In genomic region chr12:114662512-114663177, GRCh38 we compare ENCODE assay signal across 8 cellular contexts. TPM values are rescaled to one million over a fixed set of nuclear protein-coding genes. Genes with fewer than 3 reads are reported as not detected.
A peak's percentile ranks its signal among the peaks of the same experiment; 100 is the strongest.
DNase-seq lines count a peak whose midpoint lies in the region; FAIRE-seq lines count a peak whose summit lies in the region.

No MANE protein-coding gene starts in this region.

- no peak overlapping the region for H3K4me3 ChIP-seq in CD8-positive, alpha-beta memory T cell (ENCODE audit: low read length)
- H3K4me3 ChIP-seq in trophoblast cell (ENCODE audit: low read depth, low read length): no peak overlapping the region

- peak; percentile 9 to 62 (median 34) for DNase-seq in CD8-positive, alpha-beta memory T cell
- DNase-seq in HT-29 (ENCODE audit: low spot score) (peak; percentile 85), RKO (ENCODE audit: low spot score) (peak; percentile 94), frontal cortex (ENCODE audit: low spot score in 2 of 2) (peak; percentile 50 to 76), trophoblast cell (peak; percentile 48 to 90), ureter (ENCODE audit: low spot score) (peak; percentile 90), HuH-7 (ENCODE audit: low spot score) (no peak)
- peak; percentile 31 for DNase-seq in activated T-helper 9 cell treated with anti-CD3 and anti-CD28 coated beads, Interleukin-2, amount 50 U/mL, for 16 hours (ENCODE audit: low read depth)

- H2BK12ac ChIP-seq in trophoblast cell (ENCODE audit: low read length): peak overlapping the region; percentile 98

- H4K12ac ChIP-seq in trophoblast cell (ENCODE audit: low read depth, low read length): no peak overlapping the region

- H3K27ac Mint-ChIP-seq in CD8-positive, alpha-beta memory T cell: peak overlapping the region in 1 of 8 donors; percentile 29

- no peaks in the 10 kb centered on the region for H3K4me1 ChIP-seq in CD8-positive, alpha-beta memory T cell (ENCODE audit: insufficient read depth, low read length)
- peaks cover 17 to 34% of the 10 kb centered on the region in 2 experiments for H3K4me1 ChIP-seq in trophoblast cell (ENCODE audit: control insufficient read depth in 1 of 2, insufficient read depth in 2 of 2, low read length in 2 of 2)

- H3K27me3 Mint-ChIP-seq in CD8-positive, alpha-beta memory T cell: peaks cover 30 to 54% of the 10 kb centered on the region in 2 donors

- H3K79me2 ChIP-seq in trophoblast cell (ENCODE audit: control insufficient read depth, insufficient read depth, low read length, poor library complexity): peaks cover 12% of the 10 kb centered on the region

- H2BK120ac ChIP-seq in trophoblast cell (ENCODE audit: insufficient read depth, low read length, poor library complexity): peak overlapping the region; percentile 80

- H3K14ac ChIP-seq in trophoblast cell (ENCODE audit: low read length): peak overlapping the region; percentile 39

- H3K36me3 Mint-ChIP-seq in CD8-positive, alpha-beta memory T cell: no peaks in the 10 kb centered on the region

- peaks cover 38% of the 10 kb centered on the region for H3K79me1 ChIP-seq in trophoblast cell (ENCODE audit: low read length)

- peak overlapping the region; percentile 77 for H4K91ac ChIP-seq in trophoblast cell (ENCODE audit: low read depth, low read length)

- no peak overlapping the region for H3K4me2 ChIP-seq in trophoblast cell (ENCODE audit: low read length)

- H3K27me3 ChIP-seq in CD8-positive, alpha-beta memory T cell (ENCODE audit: insufficient read depth, low read length, poor library complexity, severe bottlenecking): peaks cover 13% of the 10 kb centered on the region
- H3K27me3 ChIP-seq in trophoblast cell (ENCODE audit: insufficient read depth, low read length): no peaks in the 10 kb centered on the region

- no peak for FAIRE-seq in frontal cortex (lab: Jason Lieb, UNC)

- no peaks in the 10 kb centered on the region for H3K36me3 ChIP-seq in CD8-positive, alpha-beta memory T cell (ENCODE audit: insufficient read depth, low read length)
- no peaks in the 10 kb centered on the region for H3K36me3 ChIP-seq in trophoblast cell (ENCODE audit: control insufficient read depth in 1 of 2, insufficient read depth in 2 of 2, low read length in 2 of 2)

- H3K4ac ChIP-seq in trophoblast cell (ENCODE audit: low read depth, low read length): peak overlapping the region; percentile 76

- H3K27ac ChIP-seq in CD8-positive, alpha-beta memory T cell (ENCODE audit: low read depth, low read length): no peak overlapping the region
- H3K27ac ChIP-seq in trophoblast cell (ENCODE audit: low read depth, low read length): no peak overlapping the region

- H3K9me3 ChIP-seq in CD8-positive, alpha-beta memory T cell (ENCODE audit: low read length): no peaks in the 10 kb centered on the region
- no peaks in the 10 kb centered on the region for H3K9me3 ChIP-seq in trophoblast cell (ENCODE audit: insufficient read depth, low read depth, low read length)

- H3K9me3 Mint-ChIP-seq in CD8-positive, alpha-beta memory T cell: no peaks in the 10 kb centered on the region

- H3K4me1 Mint-ChIP-seq in CD8-positive, alpha-beta memory T cell: peaks cover 0 to under 1% (median 0%) of the 10 kb centered on the region in 3 donors

- no CpG with 5 or more reads among the region's 3 CpGs for WGBS in trophoblast cell (ENCODE audit: extremely low coverage, insufficient coverage, insufficient read length)

- no peak overlapping the region for H3K9ac ChIP-seq in trophoblast cell (ENCODE audit: low read length)

- POLR2A ChIA-PET in CD8-positive, alpha-beta memory T cell (lab: Charles Lee): no interaction called here

- peak overlapping the region; percentile 67 for H2AK5ac ChIP-seq in trophoblast cell (ENCODE audit: low read length)

- CTCF ChIA-PET in CD8-positive, alpha-beta memory T cell (lab: Charles Lee): interaction anchor here (1.3 to 2.2 kb wide), 3 partner anchors 1252 to 1263 kb away, joined by 4 to 8 read pairs (median 7); no protein-coding TSS in a partner anchor

- peak overlapping the region; percentile 17 for H4K8ac ChIP-seq in trophoblast cell (ENCODE audit: low read depth, low read length)

- H3K23ac ChIP-seq in trophoblast cell (ENCODE audit: low read length): no peak overlapping the region

- no peak overlapping the region for H3K4me3 Mint-ChIP-seq in CD8-positive, alpha-beta memory T cell

- H2AFZ ChIP-seq in trophoblast cell (ENCODE audit: insufficient read depth, low read length, poor library complexity): no peak overlapping the region

- H2BK5ac ChIP-seq in trophoblast cell (ENCODE audit: low read depth, low read length, poor library complexity): peak overlapping the region; percentile 31

- H3K18ac ChIP-seq in trophoblast cell (ENCODE audit: low read length): peak overlapping the region; percentile 21

RNA-seq across cellular contexts. Expression of gene TBX3, which starts 21.3 kb away (rescaled TPM):
- not detected for total RNA-seq in CD8-positive, alpha-beta memory T cell
- polyA plus RNA-seq in CD8-positive, alpha-beta memory T cell: not detected
- 15.6 and 16.2 TPM in 2 replicates for total RNA-seq in HT-29 (2014; rRNA removed; shearing (Covaris generic))
- total RNA-seq in frontal cortex (1.6 TPM), ureter (251 TPM)
- 292 and 302 TPM in 2 replicates for polyA plus RNA-seq in trophoblast cell (2013)

Comparison
In these comparisons a context has a peak if more than half of its experiments do, and no peak if none do; other contexts are left out.
1. RNA of gene TBX3, which starts 21.3 kb away (total RNA-seq): 251 TPM in ureter (single experiment); 15.6 to 16.2 TPM in HT-29, 1.6 TPM in frontal cortex (single experiment) and not detected in CD8-positive, alpha-beta memory T cell; every median in the first group is over 10 times any median in the second.